In the genomic region with DNA sequence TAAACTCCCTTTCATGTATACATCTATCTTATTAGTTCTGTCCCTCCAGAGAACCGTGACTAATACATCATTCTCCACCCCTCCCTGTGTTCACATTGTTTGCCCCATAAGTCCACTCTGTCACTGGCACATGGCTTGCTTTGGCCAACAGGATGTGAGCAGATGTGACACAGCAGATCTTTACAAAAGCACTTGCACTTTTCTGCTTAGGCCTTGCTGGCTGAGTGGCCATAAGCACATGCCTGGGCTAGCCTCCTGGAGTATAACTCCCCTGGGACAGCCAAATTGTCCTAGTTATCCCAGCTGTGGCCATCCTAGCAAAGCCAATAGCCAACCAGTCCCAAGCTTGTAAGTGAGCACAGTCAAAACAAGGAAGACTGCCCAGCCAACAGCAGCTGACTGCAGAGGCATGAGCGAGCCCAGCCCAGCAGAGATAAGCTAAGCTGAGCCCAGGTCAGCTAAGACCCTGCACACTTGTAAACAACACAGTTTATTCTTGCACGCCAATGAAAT, we compare ENCODE assay signal across 1 cellular context.
TF ChIP-seq lines count a peak whose summit lies in the region.

No MANE protein-coding gene starts in this region.

TF ChIP-seq in GM23338, 12 proteins besides CTCF, POLR2A, EP300 and RAD21 (continued from another document):
- TF ChIP-seq EZH2 (IDR thresholded peaks at IDR 0.05; ENCODE audit: low read depth, unreplicated experiment) (no peak), ZNF114 (CRISPR knock-in tag; IDR thresholded peaks at IDR 0.05) (no peak), STAT1 (IDR thresholded peaks at IDR 0.05; ENCODE audit: unreplicated experiment) (no peak)
- TF ChIP-seq, protein P1, sequence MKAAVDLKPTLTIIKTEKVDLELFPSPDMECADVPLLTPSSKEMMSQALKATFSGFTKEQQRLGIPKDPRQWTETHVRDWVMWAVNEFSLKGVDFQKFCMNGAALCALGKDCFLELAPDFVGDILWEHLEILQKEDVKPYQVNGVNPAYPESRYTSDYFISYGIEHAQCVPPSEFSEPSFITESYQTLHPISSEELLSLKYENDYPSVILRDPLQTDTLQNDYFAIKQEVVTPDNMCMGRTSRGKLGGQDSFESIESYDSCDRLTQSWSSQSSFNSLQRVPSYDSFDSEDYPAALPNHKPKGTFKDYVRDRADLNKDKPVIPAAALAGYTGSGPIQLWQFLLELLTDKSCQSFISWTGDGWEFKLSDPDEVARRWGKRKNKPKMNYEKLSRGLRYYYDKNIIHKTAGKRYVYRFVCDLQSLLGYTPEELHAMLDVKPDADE (IDR thresholded peaks at IDR 0.05): no peak
